ENCODE assay signal across 1 cellular context in the genomic region with DNA sequence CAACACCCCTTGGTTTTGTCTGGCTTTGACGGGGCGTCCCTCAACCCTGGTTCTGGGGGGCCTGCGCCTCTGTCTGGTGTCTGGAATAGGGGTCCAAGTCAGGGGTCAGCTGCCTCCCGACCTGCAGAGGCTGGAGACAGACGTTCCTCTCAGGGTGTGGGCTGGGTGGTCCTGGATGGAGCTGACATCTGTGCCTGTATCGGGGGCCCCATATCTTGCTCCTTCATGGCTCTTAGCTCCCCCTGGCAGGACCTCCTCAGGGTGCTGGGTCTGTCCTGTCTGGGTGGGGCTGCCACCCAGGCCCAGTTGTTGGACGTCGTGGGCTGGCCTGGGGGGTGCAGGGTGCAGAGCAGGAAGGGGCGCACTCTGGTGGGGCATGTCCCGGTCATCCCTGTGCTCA.
TF ChIP-seq lines count a peak whose summit lies in the region.

No MANE protein-coding gene starts in this region.

TF ChIP-seq in WTC11, 78 proteins besides CTCF, POLR2A, EP300 and RAD21 (continued from another document):
- TF ChIP-seq, protein P1, sequence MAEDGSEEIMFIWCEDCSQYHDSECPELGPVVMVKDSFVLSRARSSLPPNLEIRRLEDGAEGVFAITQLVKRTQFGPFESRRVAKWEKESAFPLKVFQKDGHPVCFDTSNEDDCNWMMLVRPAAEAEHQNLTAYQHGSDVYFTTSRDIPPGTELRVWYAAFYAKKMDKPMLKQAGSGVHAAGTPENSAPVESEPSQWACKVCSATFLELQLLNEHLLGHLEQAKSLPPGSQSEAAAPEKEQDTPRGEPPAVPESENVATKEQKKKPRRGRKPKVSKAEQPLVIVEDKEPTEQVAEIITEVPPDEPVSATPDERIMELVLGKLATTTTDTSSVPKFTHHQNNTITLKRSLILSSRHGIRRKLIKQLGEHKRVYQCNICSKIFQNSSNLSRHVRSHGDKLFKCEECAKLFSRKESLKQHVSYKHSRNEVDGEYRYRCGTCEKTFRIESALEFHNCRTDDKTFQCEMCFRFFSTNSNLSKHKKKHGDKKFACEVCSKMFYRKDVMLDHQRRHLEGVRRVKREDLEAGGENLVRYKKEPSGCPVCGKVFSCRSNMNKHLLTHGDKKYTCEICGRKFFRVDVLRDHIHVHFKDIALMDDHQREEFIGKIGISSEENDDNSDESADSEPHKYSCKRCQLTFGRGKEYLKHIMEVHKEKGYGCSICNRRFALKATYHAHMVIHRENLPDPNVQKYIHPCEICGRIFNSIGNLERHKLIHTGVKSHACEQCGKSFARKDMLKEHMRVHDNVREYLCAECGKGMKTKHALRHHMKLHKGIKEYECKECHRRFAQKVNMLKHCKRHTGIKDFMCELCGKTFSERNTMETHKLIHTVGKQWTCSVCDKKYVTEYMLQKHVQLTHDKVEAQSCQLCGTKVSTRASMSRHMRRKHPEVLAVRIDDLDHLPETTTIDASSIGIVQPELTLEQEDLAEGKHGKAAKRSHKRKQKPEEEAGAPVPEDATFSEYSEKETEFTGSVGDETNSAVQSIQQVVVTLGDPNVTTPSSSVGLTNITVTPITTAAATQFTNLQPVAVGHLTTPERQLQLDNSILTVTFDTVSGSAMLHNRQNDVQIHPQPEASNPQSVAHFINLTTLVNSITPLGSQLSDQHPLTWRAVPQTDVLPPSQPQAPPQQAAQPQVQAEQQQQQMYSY (CRISPR knock-in tag; IDR thresholded peaks at IDR 0.05): no peak
- no peak for TF ChIP-seq KAT7 (CRISPR knock-in tag; IDR thresholded peaks at IDR 0.05; ENCODE audit: borderline replicate concordance)
TF ChIP-seq in WTC11: peak in this region for 0.
